ENCODE assay signal across 14 cellular contexts in the genomic region with DNA sequence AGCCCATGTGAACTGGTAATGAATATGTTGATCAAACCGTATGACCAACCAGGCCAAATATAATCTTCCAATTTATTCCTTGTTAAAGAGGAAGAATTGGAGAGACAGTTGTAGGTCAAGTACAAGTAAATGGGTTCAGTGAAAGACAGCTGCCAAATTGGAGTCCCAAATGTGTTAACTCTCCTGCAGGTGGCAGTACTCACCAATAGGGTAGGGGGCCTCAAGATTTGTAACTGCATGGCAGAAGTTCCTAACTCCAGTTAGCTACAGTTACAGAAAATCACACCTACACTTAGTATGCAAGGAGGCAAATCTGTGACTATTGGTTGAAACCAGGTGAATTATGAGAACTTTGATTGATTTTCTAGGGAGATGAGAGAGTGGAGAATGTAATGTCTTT.
DNase-seq lines count a peak whose midpoint lies in the region; ATAC-seq and TF ChIP-seq lines count a peak whose summit lies in the region.
"Had no signal": no experiment of that assay in that cellular context is flagged by ENCODE, and none has a peak within 500 bp of the region (broad histone marks: within the 10 kb centered on the region; RNA-seq: fewer than 3 reads in every experiment).

No MANE protein-coding gene starts in this region.

- TF ChIP-seq CTCF in LNCAP (IDR thresholded peaks at IDR 0.05): peak; percentile 42; the same call in 1 of the 2 replicates
- TF ChIP-seq CTCF in astrocyte of the spinal cord (IDR thresholded peaks at IDR 0.05; ENCODE audit: low read depth, low read length): peak; percentile 11

- no peak overlapping the region for H3K4me3 ChIP-seq in astrocyte of the spinal cord (ENCODE audit: low read depth, low read length)
- H3K4me3 ChIP-seq: ovary, vagina had no signal

- no peak for ATAC-seq in GM21360 (IDR thresholded peaks at IDR 0.05; ENCODE audit: unreplicated experiment)

- in situ Hi-C loops in astrocyte of the spinal cord (cut with HindIII; ENCODE audit: low sequenced_read_pairs): no loop called here

- DNase-seq in SIG-M5 treated with dmso at 0.1 percent for 504 hours (lab: John Stamatoyannopoulos, UW; ENCODE audit: unreplicated experiment) (peak; percentile 11), SIG-M5 (lab: John Stamatoyannopoulos, UW) (no peak), astrocyte of the spinal cord (ENCODE audit: low read depth, low spot score) (no peak), renal cortical epithelial cell (ENCODE audit: low read depth) (peak; percentile 2)
- no peak for DNase-seq in stimulated activated CD4-positive, alpha-beta T cell treated with anti-CD3 and anti-CD28 coated beads, Interleukin-4, amount 100 ng/mL, for 1 hour
- DNase-seq in stimulated activated CD4-positive, alpha-beta T cell treated with anti-CD3 and anti-CD28 coated beads, Interleukin-2, amount 100 ng/mL, for 24 hours: no peak
- DNase-seq: anterior cingulate cortex; effector memory CD4-positive, alpha-beta T cell; hippocampal formation; NCI-H187 treated with DMSO at 0.1 percent for 48 hours; ovary had no signal

Comparison
In these comparisons a context has a peak if more than half of its experiments do, and no peak if none do; other contexts are left out.
1. DNase-seq: peak in SIG-M5 treated with dmso at 0.1 percent for 504 hours (single experiment) and renal cortical epithelial cell (single experiment); none in SIG-M5 (single experiment), astrocyte of the spinal cord (single experiment), stimulated activated CD4-positive, alpha-beta T cell treated with anti-CD3 and anti-CD28 coated beads, Interleukin-4, amount 100 ng/mL, for 1 hour (single experiment) and stimulated activated CD4-positive, alpha-beta T cell treated with anti-CD3 and anti-CD28 coated beads, Interleukin-2, amount 100 ng/mL, for 24 hours (0 of 2).